ENCODE assay signal across 8 cellular contexts in the genomic region with DNA sequence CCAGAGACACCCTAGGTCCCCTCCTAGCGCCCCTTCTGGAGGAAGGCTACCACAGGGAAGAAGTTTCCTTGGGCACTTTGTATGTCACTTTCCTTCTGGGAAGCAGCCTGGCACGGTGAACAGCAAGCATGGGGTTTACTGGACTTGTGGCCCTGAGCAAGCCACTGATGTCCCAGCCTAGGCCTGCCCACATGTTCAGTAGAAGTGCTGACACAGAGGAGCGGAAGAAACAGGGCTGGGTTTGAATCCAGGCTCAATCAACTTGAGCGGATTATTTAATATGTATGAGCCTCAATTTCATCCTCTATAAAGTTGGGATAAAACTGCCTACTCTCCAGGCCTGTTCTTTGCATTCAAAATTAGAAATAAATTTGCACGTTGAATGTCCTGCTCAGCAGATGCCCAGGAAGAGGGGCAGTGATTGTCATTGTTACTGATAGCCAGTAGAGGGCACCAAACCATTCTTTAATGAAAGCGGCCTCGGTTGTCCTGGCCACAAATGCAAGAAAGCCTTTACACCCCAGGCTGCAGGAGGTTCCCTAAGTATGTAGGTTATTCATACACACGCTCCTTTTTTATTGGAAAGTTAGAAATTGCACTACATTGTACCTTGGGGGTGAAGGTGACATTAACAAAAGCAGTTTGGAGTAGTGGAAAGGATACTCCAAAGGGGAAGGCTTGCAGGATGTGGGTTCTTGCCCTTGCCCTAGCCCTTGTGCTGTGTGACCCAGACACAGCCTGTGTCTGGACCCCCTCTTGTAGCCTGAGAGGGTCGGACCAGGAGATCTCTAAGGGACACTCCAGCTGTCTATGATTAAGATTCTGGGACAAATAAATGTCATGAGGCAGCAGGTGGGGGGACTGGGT. TPM values are rescaled to one million over a fixed set of nuclear protein-coding genes. Genes with fewer than 3 reads are reported as not detected.
DNase-seq lines count a peak whose midpoint lies in the region; ATAC-seq and TF ChIP-seq lines count a peak whose summit lies in the region.

No MANE protein-coding gene starts in this region.

- POLR2A ChIA-PET in activated CD8-positive, alpha-beta T cell treated with anti-CD3 and anti-CD28 coated beads for 36 hours (lab: Charles Lee), result no interaction called here

- H3K27me3 Mint-ChIP-seq in activated CD8-positive, alpha-beta T cell treated with anti-CD3 and anti-CD28 coated beads for 36 hours, result no peaks in the 10 kb centered on the region

- TF ChIP-seq CTCF in GM12873 (IDR thresholded peaks at IDR 0.05; ENCODE audit: insufficient read depth, low read depth, low read length, missing control alignments) (peak; percentile 77), mucosa of descending colon (IDR thresholded peaks at IDR 0.05) (peak; percentile 82), transverse colon (IDR thresholded peaks at IDR 0.05) (peak; percentile 77 to 88 (median 83))
- TF ChIP-seq CTCF in activated CD8-positive, alpha-beta T cell treated with anti-CD3 and anti-CD28 coated beads for 36 hours (IDR thresholded peaks at IDR 0.05), result peak; percentile 92

- H3K4me1 ChIP-seq in mucosa of descending colon (ENCODE audit: low read depth) (no peaks in the 10 kb centered on the region), transverse colon (no peaks in the 10 kb centered on the region)

- H3K4me1 Mint-ChIP-seq in activated CD8-positive, alpha-beta T cell treated with anti-CD3 and anti-CD28 coated beads for 36 hours (ENCODE audit: low read depth), result peaks cover 18% of the 10 kb centered on the region

- H3K27ac ChIP-seq in transverse colon, result no peak overlapping the region

- peak; percentile 94 for ATAC-seq in activated CD8-positive, alpha-beta T cell treated with anti-CD3 and anti-CD28 coated beads for 36 hours
- peak; percentile 92 for ATAC-seq in mucosa of descending colon

- no peaks in the 10 kb centered on the region for H3K9me3 ChIP-seq in mucosa of descending colon
- no peaks in the 10 kb centered on the region for H3K9me3 ChIP-seq in transverse colon

- intact Hi-C loops in activated CD8-positive, alpha-beta T cell treated with anti-CD3 and anti-CD28 coated beads for 36 hours (cut with micrococcal nuclease), result loop anchor here (5.0 kb wide), 1 partner anchor 192 kb away; no protein-coding TSS in a partner anchor
- intact Hi-C loops in mucosa of descending colon (cut with DNase I, micrococcal nuclease), result loop anchor here (10.0 kb wide), 1 partner anchor 194 kb away; no protein-coding TSS in a partner anchor
- intact Hi-C loops in transverse colon (cut with DNase I; ENCODE audit: low total_unique reads), result loop anchor here (2.0 to 5.0 kb wide), 2 partner anchors 190 to 552 kb away; no protein-coding TSS in a partner anchor

- peaks cover 9% of the 10 kb centered on the region for H3K27me3 ChIP-seq in transverse colon

- WGBS in transverse colon (ENCODE audit: low coverage in 1 of 2), 2 donors, result 0 to 24% methylated on average over 5 to 9 of the region's 9 CpGs

- CTCF ChIA-PET in activated CD8-positive, alpha-beta T cell treated with anti-CD3 and anti-CD28 coated beads for 36 hours (lab: Charles Lee), result interaction anchor here (1.0 to 1.6 kb wide), 2 partner anchors 13 to 17 kb away, joined by 3 to 4 read pairs; partner anchors contain the start of gene XPA

- no peak for TF ChIP-seq EP300 in transverse colon (IDR thresholded peaks at IDR 0.05; ENCODE audit: low read depth)

- H3K36me3 ChIP-seq in mucosa of descending colon (ENCODE audit: low read depth) (no peaks in the 10 kb centered on the region), transverse colon (no peaks in the 10 kb centered on the region)

- H3K4me3 Mint-ChIP-seq in activated CD8-positive, alpha-beta T cell treated with anti-CD3 and anti-CD28 coated beads for 36 hours, result no peak overlapping the region

- H3K36me3 Mint-ChIP-seq in activated CD8-positive, alpha-beta T cell treated with anti-CD3 and anti-CD28 coated beads for 36 hours (ENCODE audit: low read depth), result no peaks in the 10 kb centered on the region

- no peak for TF ChIP-seq POLR2A in transverse colon (IDR thresholded peaks at IDR 0.05)

- DNase-seq in 8988T, result peak; percentile 58
- DNase-seq in HK-2 (ENCODE audit: unreplicated experiment), result peak; percentile 47
- peak; percentile 53 for DNase-seq in NCI-H748 (lab: John Stamatoyannopoulos, UW; ENCODE audit: unreplicated experiment)
- peak; percentile 62 for DNase-seq in activated CD8-positive, alpha-beta T cell treated with anti-CD3 and anti-CD28 coated beads for 36 hours
- DNase-seq in epidermal melanocyte (ENCODE audit: insufficient read length, low spot score), result peak; percentile 75
- DNase-seq in mucosa of descending colon, result peak in 1 of 3 donors; percentile 55
- DNase-seq in transverse colon, result peak; percentile 25

- in situ Hi-C loops in transverse colon (cut with MboI; ENCODE audit: low pct_ligation_motif_present in 1 of 4, low pct_unique_long_range_greater_than_20kb in 1 of 4, low sequenced_read_pairs in 3 of 4), result loop anchor here (5.0 to 25.0 kb wide), 7 partner anchors 98 to 577 kb away; partner anchors contain the start of gene TBC1D2 (in 1 of the 4)

- H3K27ac Mint-ChIP-seq in activated CD8-positive, alpha-beta T cell treated with anti-CD3 and anti-CD28 coated beads for 36 hours, result no peak overlapping the region

- H3K4me3 ChIP-seq in mucosa of descending colon (no peak overlapping the region), transverse colon (no peak overlapping the region)

- no peaks in the 10 kb centered on the region for H3K9me3 Mint-ChIP-seq in activated CD8-positive, alpha-beta T cell treated with anti-CD3 and anti-CD28 coated beads for 36 hours

RNA-seq across cellular contexts. Expression of gene XPA, which starts 13.4 kb away (rescaled TPM):
- total RNA-seq in activated CD8-positive, alpha-beta T cell treated with anti-CD3 and anti-CD28 coated beads for 36 hours, result 10 to 100 TPM in 1 of 2 experiments, 1 to 10 TPM in 1; 9.8 to 10.9 TPM
- 10 to 100 TPM; 10.8 to 24.0 (median 14.6) TPM for total RNA-seq in mucosa of descending colon
- 10 to 100 TPM in 2 of 4 donors, 1 to 10 TPM in 2; 6.4 to 44.4 (median 12.5) TPM for total RNA-seq in transverse colon
